Comparison of ENCODE assay signal across 31 cellular contexts in the genomic region with DNA sequence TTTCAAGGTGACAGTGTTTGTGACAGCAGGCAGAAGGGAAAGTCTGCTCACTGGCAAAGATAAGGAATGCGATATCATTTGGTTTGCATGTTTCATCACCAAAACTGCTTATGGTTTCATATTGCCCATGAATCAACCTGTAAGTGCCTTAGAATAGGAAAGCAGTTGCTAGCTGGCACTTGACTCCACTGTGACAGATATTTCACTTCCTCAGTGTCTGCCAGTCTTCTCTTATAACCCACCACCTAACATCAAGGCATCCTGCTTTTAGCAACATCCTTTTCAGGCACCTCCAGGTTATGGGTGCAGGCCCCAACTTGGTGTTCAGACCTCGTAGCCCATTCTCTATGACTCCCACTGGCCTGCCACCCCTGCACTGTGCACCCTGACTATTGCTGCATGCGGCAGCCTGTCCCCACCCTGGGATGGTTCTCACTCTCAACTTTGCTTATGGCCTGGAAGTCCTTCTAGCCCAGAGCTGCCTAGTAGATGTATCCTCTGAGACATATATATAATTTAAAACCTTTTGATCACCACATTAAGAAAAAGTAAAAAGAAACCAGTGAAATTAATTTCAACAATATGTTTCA.
"Had no signal": no experiment of that assay in that cellular context is flagged by ENCODE, and none has a peak within 500 bp of the region (broad histone marks: within the 10 kb centered on the region; RNA-seq: fewer than 3 reads in every experiment).

No MANE protein-coding gene starts in this region.

- H3K4me1 ChIP-seq: SJCRH30 had no signal

- H3K27ac ChIP-seq: brain microvascular endothelial cell, cardiac muscle cell, SJCRH30, SK-N-MC, WERI-Rb-1 had no signal

- H3K36me3 ChIP-seq: brain microvascular endothelial cell, cardiac muscle cell, SJCRH30, WERI-Rb-1 had no signal

- H3K9me3 ChIP-seq: SJCRH30 had no signal

- H3K27me3 ChIP-seq: brain microvascular endothelial cell, cardiac muscle cell had no signal

- DNase-seq: activated CD4-positive, alpha-beta T cell treated with anti-CD3 and anti-CD28 coated beads for 1 hour; activated CD4-positive, alpha-beta T cell treated with anti-CD3 and anti-CD28 coated beads for 48 hours; activated CD4-positive, CD25-positive, alpha-beta regulatory T cell; activated CD8-positive, alpha-beta T cell treated with anti-CD3 and anti-CD28 coated beads for 36 hours; activated effector memory CD4-positive, alpha-beta T cell treated with anti-CD3 and anti-CD28 coated beads, Interleukin-2, amount 50 U/mL, for 16 hours; activated naive CD4-positive, alpha-beta T cell; activated naive CD4-positive, alpha-beta T cell treated with anti-CD3 and anti-CD28 coated beads, Interleukin-2, amount 50 U/mL, for 16 hours; activated naive CD8-positive, alpha-beta T cell treated with anti-CD3 and anti-CD28 coated beads for 36 hours; activated T-cell treated with anti-CD3 and anti-CD28 coated beads, Interleukin-2, amount 50 U/mL, for 1 hour; activated T-cell treated with anti-CD3 and anti-CD28 coated beads, Interleukin-2, amount 50 U/mL, for 72 hours; amniotic stem cell; aorta; brain microvascular endothelial cell; Karpas-422; KBM-7; NCI-H1092 treated with DMSO at 0.1 percent for 48 hours; NCI-H1417; NCI-H146; NCI-H187; NCI-H2029 treated with DMSO at 0.1 percent for 48 hours; NCI-H226; NCI-H446 treated with DMSO at 0.1 percent for 48 hours; NCI-H524; NCI-H69; NCI-H82; SHP77; SJCRH30; T1000; WERI-Rb-1 had no signal

- H3K4me3 ChIP-seq: cardiac muscle cell, SJCRH30, SK-N-MC had no signal
